ENCODE assay signal across 1 cellular context in genomic region chr13:87356314-87356713, GRCh38.
TF ChIP-seq lines count a peak whose summit lies in the region.

No MANE protein-coding gene starts in this region.

TF ChIP-seq in HEK293, 187 proteins besides CTCF, POLR2A, EP300 and RAD21 (continued from another document):
- TF ChIP-seq SP3 (tag by site-specific recombination; IDR thresholded peaks at IDR 0.05) (no peak), OSR2 (tag by site-specific recombination; IDR thresholded peaks at IDR 0.05) (peak; percentile 50), ZNF132 (tag by site-specific recombination; IDR thresholded peaks at IDR 0.05; ENCODE audit: borderline replicate concordance) (no peak), BCL6B (tag by site-specific recombination; IDR thresholded peaks at IDR 0.05) (no peak), ZNF146 (tag by site-specific recombination; IDR thresholded peaks at IDR 0.05) (no peak), ZNF148 (tag by site-specific recombination; IDR thresholded peaks at IDR 0.05; ENCODE audit: borderline replicate concordance) (no peak)
